In the genomic region with DNA sequence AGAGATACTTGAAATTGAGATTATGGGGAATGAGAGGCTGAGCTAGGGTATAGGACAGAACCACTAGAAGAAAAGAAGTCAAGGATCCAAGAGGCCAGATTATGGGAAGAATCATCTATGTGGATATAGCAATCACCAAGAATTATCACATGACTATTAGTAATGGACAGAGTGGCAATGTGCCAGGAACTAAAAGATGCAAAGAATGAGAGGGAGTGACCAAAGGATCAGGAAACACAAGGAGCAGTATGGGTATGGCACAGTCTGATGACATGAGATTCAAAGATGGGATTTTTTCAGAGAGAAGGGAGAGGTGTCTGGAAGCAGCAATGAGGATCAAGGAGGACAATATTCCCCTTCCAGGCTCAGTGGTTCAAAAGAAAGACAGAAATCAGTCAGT, we compare ENCODE assay signal across 17 cellular contexts.
A peak's percentile ranks its signal among the peaks of the same experiment; 100 is the strongest.
DNase-seq lines count a peak whose midpoint lies in the region; ATAC-seq, FAIRE-seq and TF ChIP-seq lines count a peak whose summit lies in the region.
"Had no signal": no experiment of that assay in that cellular context is flagged by ENCODE, and none has a peak within 500 bp of the region (broad histone marks: within the 10 kb centered on the region; RNA-seq: fewer than 3 reads in every experiment).

No MANE protein-coding gene starts in this region.

- CTCF ChIA-PET in HEK293 (lab: Yijun Ruan, JAX) = no interaction called here

- H3K27me3 ChIP-seq in small intestine (ENCODE audit: control insufficient read depth in 2 of 2, insufficient read depth in 2 of 2, low read length in 2 of 2) = no peaks in the 10 kb centered on the region
- H3K27me3 ChIP-seq: body of pancreas, testis had no signal

- DNase-seq in amniotic epithelial cell (ENCODE audit: low read depth) (peak; percentile 72), fibroblast of pulmonary artery (ENCODE audit: low read depth) (peak; percentile 79), small intestine (peak; percentile 38), NCI-H2029 (lab: John Stamatoyannopoulos, UW) (no peak), GM13976 (ENCODE audit: low spot score) (no peak)
- DNase-seq: activated CD8-positive, alpha-beta memory T cell treated with anti-CD3 and anti-CD28 coated beads, Interleukin-2, amount 50 U/mL, for 4 hours; activated naive CD4-positive, alpha-beta T cell; body of pancreas; DND-41; islet precursor cell; mucosa of descending colon; NCI-H2107; stimulated activated CD4-positive, alpha-beta T cell treated with anti-CD3 and anti-CD28 coated beads, Interleukin-4, amount 100 ng/mL, for 4 hours; testis had no signal

- no peak for FAIRE-seq in small intestine (lab: Jason Lieb, UNC)

- H3K9me3 ChIP-seq in HEK293 (ENCODE audit: control insufficient read depth, insufficient read depth, low read depth, low read length) = no peaks in the 10 kb centered on the region
- no peaks in the 10 kb centered on the region for H3K9me3 ChIP-seq in small intestine (ENCODE audit: control insufficient read depth, low read depth)
- H3K9me3 ChIP-seq: body of pancreas, mucosa of descending colon, testis had no signal

- POLR2A ChIA-PET in HEK293 (lab: Yijun Ruan, JAX) = no interaction called here

- no peak overlapping the region for H3K27ac ChIP-seq in HEK293 (ENCODE audit: extremely low read depth, low read depth, low read length)
- no peak overlapping the region for H3K27ac ChIP-seq in small intestine (ENCODE audit: low read depth in 1 of 2, low read length in 1 of 2)
- H3K27ac ChIP-seq: body of pancreas, testis had no signal

- H3K4me1 ChIP-seq in HEK293 (ENCODE audit: control insufficient read depth, insufficient read depth, low read length) = no peaks in the 10 kb centered on the region
- no peaks in the 10 kb centered on the region for H3K4me1 ChIP-seq in small intestine (ENCODE audit: control insufficient read depth in 2 of 2, insufficient read depth in 1 of 2, low read depth in 1 of 2, low read length in 1 of 2)
- H3K4me1 ChIP-seq: body of pancreas, testis had no signal

- in situ Hi-C loops in GM13976 (cut with MboI; ENCODE audit: low sequenced_read_pairs, unreplicated experiment) = no loop called here

- H3K4me3 ChIP-seq in HEK293 (ENCODE audit: low read depth, low read length) (no peak overlapping the region), fibroblast of pulmonary artery (replicated peaks; ENCODE audit: low read depth, low read length) (no peak overlapping the region), small intestine (ENCODE audit: low read depth in 1 of 2, low read length in 2 of 2) (no peak overlapping the region)
- H3K4me3 ChIP-seq: body of pancreas, GM23338, mucosa of descending colon, testis had no signal

- TF ChIP-seq CTCF in HEK293 (tag by site-specific recombination; IDR thresholded peaks at IDR 0.05) = no peak
- no peak for TF ChIP-seq CTCF in fibroblast of pulmonary artery (IDR thresholded peaks at IDR 0.05; ENCODE audit: low read length, missing control alignments)
- no peak for TF ChIP-seq CTCF in GM13976 (IDR thresholded peaks at IDR 0.05; ENCODE audit: borderline replicate concordance, control extremely low read depth, extremely low read depth, insufficient read depth, missing control alignments)

- ATAC-seq in GM19455 (IDR thresholded peaks at IDR 0.05; ENCODE audit: unreplicated experiment) = no peak
- ATAC-seq: body of pancreas, GM23338, mucosa of descending colon had no signal

- H3K36me3 ChIP-seq in HEK293 (ENCODE audit: control insufficient read depth in 2 of 2, insufficient read depth in 1 of 2, low read length in 2 of 2) = peaks cover 14 to 39% of the 10 kb centered on the region in 2 experiments; a peak in 2 of 3 replicates
- H3K36me3 ChIP-seq in small intestine (ENCODE audit: control insufficient read depth in 2 of 2, insufficient read depth in 2 of 2, low read length in 2 of 2) = peaks cover 3 to 6% of the 10 kb centered on the region in 2 donors

TF ChIP-seq in HEK293, 187 proteins besides CTCF, POLR2A, EP300 and RAD21 (continues in another document):
- no peak for TF ChIP-seq ZNF664 (tag by site-specific recombination; IDR thresholded peaks at IDR 0.05)
- TF ChIP-seq SALL2 (tag by site-specific recombination; IDR thresholded peaks at IDR 0.05; ENCODE audit: borderline replicate concordance) = 0 out of 2 replicates have a peak, but pooled peaks have one; percentile 10
- TF ChIP-seq, protein P1, sequence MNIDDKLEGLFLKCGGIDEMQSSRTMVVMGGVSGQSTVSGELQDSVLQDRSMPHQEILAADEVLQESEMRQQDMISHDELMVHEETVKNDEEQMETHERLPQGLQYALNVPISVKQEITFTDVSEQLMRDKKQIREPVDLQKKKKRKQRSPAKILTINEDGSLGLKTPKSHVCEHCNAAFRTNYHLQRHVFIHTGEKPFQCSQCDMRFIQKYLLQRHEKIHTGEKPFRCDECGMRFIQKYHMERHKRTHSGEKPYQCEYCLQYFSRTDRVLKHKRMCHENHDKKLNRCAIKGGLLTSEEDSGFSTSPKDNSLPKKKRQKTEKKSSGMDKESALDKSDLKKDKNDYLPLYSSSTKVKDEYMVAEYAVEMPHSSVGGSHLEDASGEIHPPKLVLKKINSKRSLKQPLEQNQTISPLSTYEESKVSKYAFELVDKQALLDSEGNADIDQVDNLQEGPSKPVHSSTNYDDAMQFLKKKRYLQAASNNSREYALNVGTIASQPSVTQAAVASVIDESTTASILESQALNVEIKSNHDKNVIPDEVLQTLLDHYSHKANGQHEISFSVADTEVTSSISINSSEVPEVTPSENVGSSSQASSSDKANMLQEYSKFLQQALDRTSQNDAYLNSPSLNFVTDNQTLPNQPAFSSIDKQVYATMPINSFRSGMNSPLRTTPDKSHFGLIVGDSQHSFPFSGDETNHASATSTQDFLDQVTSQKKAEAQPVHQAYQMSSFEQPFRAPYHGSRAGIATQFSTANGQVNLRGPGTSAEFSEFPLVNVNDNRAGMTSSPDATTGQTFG (tag by site-specific recombination; IDR thresholded peaks at IDR 0.05; ENCODE audit: borderline replicate concordance) = no peak
- TF ChIP-seq ZBTB17 (tag by site-specific recombination; IDR thresholded peaks at IDR 0.05) = peak; percentile 19; the same call in 1 of the 2 replicates
- TF ChIP-seq, protein P2, sequence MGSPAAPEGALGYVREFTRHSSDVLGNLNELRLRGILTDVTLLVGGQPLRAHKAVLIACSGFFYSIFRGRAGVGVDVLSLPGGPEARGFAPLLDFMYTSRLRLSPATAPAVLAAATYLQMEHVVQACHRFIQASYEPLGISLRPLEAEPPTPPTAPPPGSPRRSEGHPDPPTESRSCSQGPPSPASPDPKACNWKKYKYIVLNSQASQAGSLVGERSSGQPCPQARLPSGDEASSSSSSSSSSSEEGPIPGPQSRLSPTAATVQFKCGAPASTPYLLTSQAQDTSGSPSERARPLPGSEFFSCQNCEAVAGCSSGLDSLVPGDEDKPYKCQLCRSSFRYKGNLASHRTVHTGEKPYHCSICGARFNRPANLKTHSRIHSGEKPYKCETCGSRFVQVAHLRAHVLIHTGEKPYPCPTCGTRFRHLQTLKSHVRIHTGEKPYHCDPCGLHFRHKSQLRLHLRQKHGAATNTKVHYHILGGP (tag by site-specific recombination; IDR thresholded peaks at IDR 0.05) = peak; percentile 48; the same call in 1 of the 2 replicates
- TF ChIP-seq, protein P3, sequence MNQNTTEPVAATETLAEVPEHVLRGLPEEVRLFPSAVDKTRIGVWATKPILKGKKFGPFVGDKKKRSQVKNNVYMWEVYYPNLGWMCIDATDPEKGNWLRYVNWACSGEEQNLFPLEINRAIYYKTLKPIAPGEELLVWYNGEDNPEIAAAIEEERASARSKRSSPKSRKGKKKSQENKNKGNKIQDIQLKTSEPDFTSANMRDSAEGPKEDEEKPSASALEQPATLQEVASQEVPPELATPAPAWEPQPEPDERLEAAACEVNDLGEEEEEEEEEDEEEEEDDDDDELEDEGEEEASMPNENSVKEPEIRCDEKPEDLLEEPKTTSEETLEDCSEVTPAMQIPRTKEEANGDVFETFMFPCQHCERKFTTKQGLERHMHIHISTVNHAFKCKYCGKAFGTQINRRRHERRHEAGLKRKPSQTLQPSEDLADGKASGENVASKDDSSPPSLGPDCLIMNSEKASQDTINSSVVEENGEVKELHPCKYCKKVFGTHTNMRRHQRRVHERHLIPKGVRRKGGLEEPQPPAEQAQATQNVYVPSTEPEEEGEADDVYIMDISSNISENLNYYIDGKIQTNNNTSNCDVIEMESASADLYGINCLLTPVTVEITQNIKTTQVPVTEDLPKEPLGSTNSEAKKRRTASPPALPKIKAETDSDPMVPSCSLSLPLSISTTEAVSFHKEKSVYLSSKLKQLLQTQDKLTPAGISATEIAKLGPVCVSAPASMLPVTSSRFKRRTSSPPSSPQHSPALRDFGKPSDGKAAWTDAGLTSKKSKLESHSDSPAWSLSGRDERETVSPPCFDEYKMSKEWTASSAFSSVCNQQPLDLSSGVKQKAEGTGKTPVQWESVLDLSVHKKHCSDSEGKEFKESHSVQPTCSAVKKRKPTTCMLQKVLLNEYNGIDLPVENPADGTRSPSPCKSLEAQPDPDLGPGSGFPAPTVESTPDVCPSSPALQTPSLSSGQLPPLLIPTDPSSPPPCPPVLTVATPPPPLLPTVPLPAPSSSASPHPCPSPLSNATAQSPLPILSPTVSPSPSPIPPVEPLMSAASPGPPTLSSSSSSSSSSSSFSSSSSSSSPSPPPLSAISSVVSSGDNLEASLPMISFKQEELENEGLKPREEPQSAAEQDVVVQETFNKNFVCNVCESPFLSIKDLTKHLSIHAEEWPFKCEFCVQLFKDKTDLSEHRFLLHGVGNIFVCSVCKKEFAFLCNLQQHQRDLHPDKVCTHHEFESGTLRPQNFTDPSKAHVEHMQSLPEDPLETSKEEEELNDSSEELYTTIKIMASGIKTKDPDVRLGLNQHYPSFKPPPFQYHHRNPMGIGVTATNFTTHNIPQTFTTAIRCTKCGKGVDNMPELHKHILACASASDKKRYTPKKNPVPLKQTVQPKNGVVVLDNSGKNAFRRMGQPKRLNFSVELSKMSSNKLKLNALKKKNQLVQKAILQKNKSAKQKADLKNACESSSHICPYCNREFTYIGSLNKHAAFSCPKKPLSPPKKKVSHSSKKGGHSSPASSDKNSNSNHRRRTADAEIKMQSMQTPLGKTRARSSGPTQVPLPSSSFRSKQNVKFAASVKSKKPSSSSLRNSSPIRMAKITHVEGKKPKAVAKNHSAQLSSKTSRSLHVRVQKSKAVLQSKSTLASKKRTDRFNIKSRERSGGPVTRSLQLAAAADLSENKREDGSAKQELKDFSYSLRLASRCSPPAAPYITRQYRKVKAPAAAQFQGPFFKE (tag by site-specific recombination; IDR thresholded peaks at IDR 0.05; ENCODE audit: borderline replicate concordance) = no peak
- TF ChIP-seq ZNF121 (tag by site-specific recombination; IDR thresholded peaks at IDR 0.05) = no peak
- no peak for TF ChIP-seq ZNF184 (tag by site-specific recombination; IDR thresholded peaks at IDR 0.05)
- no peak for TF ChIP-seq MEIS1 (CRISPR knock-in tag; IDR thresholded peaks at IDR 0.05; ENCODE audit: borderline replicate concordance)
- no peak for TF ChIP-seq PRDM1 (tag by site-specific recombination; IDR thresholded peaks at IDR 0.05)
- TF ChIP-seq ZNF596 (tag by site-specific recombination; IDR thresholded peaks at IDR 0.05) = no peak
- no peak for TF ChIP-seq ZNF510 (tag by site-specific recombination; IDR thresholded peaks at IDR 0.05; ENCODE audit: insufficient replicate concordance)

Comparison
In these comparisons a context has a peak if more than half of its experiments do, and no peak if none do; other contexts are left out.
1. DNase-seq: peak in amniotic epithelial cell (single experiment), fibroblast of pulmonary artery (single experiment) and small intestine (single experiment); none in NCI-H2029 (single experiment) and GM13976 (single experiment).